Comparison of ENCODE assay signal across 23 cellular contexts in genomic region chr6:41596807-41597206, GRCh38. TPM values are rescaled to one million over a fixed set of nuclear protein-coding genes. Genes with fewer than 3 reads are reported as not detected.
DNase-seq lines count a peak whose midpoint lies in the region; ATAC-seq and TF ChIP-seq lines count a peak whose summit lies in the region.
"Had no signal": no experiment of that assay in that cellular context is flagged by ENCODE, and none has a peak within 500 bp of the region (broad histone marks: within the 10 kb centered on the region; RNA-seq: fewer than 3 reads in every experiment).

No MANE protein-coding gene starts in this region.

- H3K79me2 ChIP-seq in Loucy (ENCODE audit: insufficient read depth, low read length) = peaks cover 32% of the 10 kb centered on the region

- no peak for ATAC-seq in right lobe of liver
- ATAC-seq in effector memory CD8-positive, alpha-beta T cell (replicated peaks) = no peak
- ATAC-seq: Right ventricle myocardium inferior had no signal

- no peaks in the 10 kb centered on the region for H3K27me3 Mint-ChIP-seq in activated T-cell treated with anti-CD3 and anti-CD28 coated beads, Interleukin-2, amount 50 U/mL, for 24 hours
- no peaks in the 10 kb centered on the region for H3K27me3 Mint-ChIP-seq in progenitor cell of endocrine pancreas
- no peaks in the 10 kb centered on the region for H3K27me3 Mint-ChIP-seq in effector memory CD8-positive, alpha-beta T cell

- no peaks in the 10 kb centered on the region for H3K9me3 ChIP-seq in Loucy (ENCODE audit: insufficient read depth, low read depth, low read length)
- H3K9me3 ChIP-seq in right lobe of liver = no peaks in the 10 kb centered on the region
- H3K9me3 ChIP-seq in adrenal gland (replicated peaks in 1 of 3) = no peaks in the 10 kb centered on the region
- H3K9me3 ChIP-seq: BE2C had no signal

- H4K20me1 ChIP-seq in Loucy (ENCODE audit: insufficient read depth, low read length, poor library complexity, severe bottlenecking) = no peaks in the 10 kb centered on the region

- H3K9me2 ChIP-seq in Loucy (replicated peaks; ENCODE audit: low read depth, low read length) = no peaks in the 10 kb centered on the region

- peaks cover 6% of the 10 kb centered on the region; the same call in 1 of the 2 replicates for H3F3A ChIP-seq in Loucy (ENCODE audit: low read depth)

- 92% methylated on average over 2 of the region's 11 CpGs for WGBS in right lobe of liver (ENCODE audit: insufficient coverage, low coverage, low lambda C conversion rate, missing lambda C conversion rate)
- WGBS in adrenal gland, 4 donors = 90 to 95% (median 91%) methylated on average over 6 to 11 of the region's 11 CpGs

- H3K4me3 Mint-ChIP-seq in activated T-cell treated with anti-CD3 and anti-CD28 coated beads, Interleukin-2, amount 50 U/mL, for 24 hours = no peak overlapping the region
- no peak overlapping the region for H3K4me3 Mint-ChIP-seq in progenitor cell of endocrine pancreas (ENCODE audit: low read depth)
- no peak overlapping the region for H3K4me3 Mint-ChIP-seq in effector memory CD8-positive, alpha-beta T cell

- no peak overlapping the region for H3K27ac Mint-ChIP-seq in activated T-cell treated with anti-CD3 and anti-CD28 coated beads, Interleukin-2, amount 50 U/mL, for 24 hours
- H3K27ac Mint-ChIP-seq in progenitor cell of endocrine pancreas = peak overlapping the region; percentile 57
- no peak overlapping the region for H3K27ac Mint-ChIP-seq in effector memory CD8-positive, alpha-beta T cell

- peak overlapping the region; percentile 99 for H3K9ac ChIP-seq in Loucy (ENCODE audit: low read depth, low read length, poor library complexity, severe bottlenecking)
- H3K9ac ChIP-seq: GM23248 had no signal

- H3K27me3 ChIP-seq in Loucy (ENCODE audit: insufficient read depth, low read length, poor library complexity, severe bottlenecking) (no peaks in the 10 kb centered on the region), right lobe of liver (no peaks in the 10 kb centered on the region), adrenal gland (no peaks in the 10 kb centered on the region)
- H3K27me3 ChIP-seq: BE2C had no signal

- H3K4me1 ChIP-seq in Loucy (ENCODE audit: insufficient read depth, low read length, poor library complexity, severe bottlenecking) = peaks cover 52% of the 10 kb centered on the region
- H3K4me1 ChIP-seq in right lobe of liver = no peaks in the 10 kb centered on the region
- no peaks in the 10 kb centered on the region for H3K4me1 ChIP-seq in adrenal gland (replicated peaks in 1 of 2)
- H3K4me1 ChIP-seq: BE2C had no signal

- H3K9me3 Mint-ChIP-seq in activated T-cell treated with anti-CD3 and anti-CD28 coated beads, Interleukin-2, amount 50 U/mL, for 24 hours = no peaks in the 10 kb centered on the region
- H3K9me3 Mint-ChIP-seq in progenitor cell of endocrine pancreas (ENCODE audit: low read depth) = no peaks in the 10 kb centered on the region
- no peaks in the 10 kb centered on the region for H3K9me3 Mint-ChIP-seq in effector memory CD8-positive, alpha-beta T cell

- TF ChIP-seq POLR2A in right lobe of liver (IDR thresholded peaks at IDR 0.05) = no peak
- TF ChIP-seq POLR2A in adrenal gland (IDR thresholded peaks at IDR 0.05) = no peak

- peaks cover 33% of the 10 kb centered on the region for H3K36me3 Mint-ChIP-seq in activated T-cell treated with anti-CD3 and anti-CD28 coated beads, Interleukin-2, amount 50 U/mL, for 24 hours (ENCODE audit: low read depth)
- peaks cover 24% of the 10 kb centered on the region for H3K36me3 Mint-ChIP-seq in progenitor cell of endocrine pancreas (ENCODE audit: insufficient read depth)
- peaks cover 21% of the 10 kb centered on the region for H3K36me3 Mint-ChIP-seq in effector memory CD8-positive, alpha-beta T cell (ENCODE audit: insufficient read depth)

- H3K4me3 ChIP-seq in Loucy (ENCODE audit: low read length, poor library complexity, severe bottlenecking) (peak overlapping the region; percentile 29), right lobe of liver (no peak overlapping the region), adrenal gland (no peak overlapping the region)
- H3K4me3 ChIP-seq: GM23248 had no signal

- H3K27ac ChIP-seq in right lobe of liver = no peak overlapping the region
- H3K27ac ChIP-seq in adrenal gland = no peak overlapping the region
- H3K27ac ChIP-seq: GM23248 had no signal

- peaks cover 1% of the 10 kb centered on the region for H3K4me1 Mint-ChIP-seq in activated T-cell treated with anti-CD3 and anti-CD28 coated beads, Interleukin-2, amount 50 U/mL, for 24 hours (ENCODE audit: low read depth)
- peaks cover under 1% of the 10 kb centered on the region for H3K4me1 Mint-ChIP-seq in progenitor cell of endocrine pancreas (ENCODE audit: low read depth)
- H3K4me1 Mint-ChIP-seq in effector memory CD8-positive, alpha-beta T cell (ENCODE audit: low read depth in 2 of 2) = peaks cover 0 to 5% of the 10 kb centered on the region in 2 donors

- no peak overlapping the region for H2AFZ ChIP-seq in Loucy (ENCODE audit: low read length)
- H2AFZ ChIP-seq: GM23248 had no signal

- peak; percentile 7 for DNase-seq in activated T-cell treated with anti-CD3 and anti-CD28 coated beads, Interleukin-2, amount 50 U/mL, for 24 hours
- no peak for DNase-seq in activated T-cell treated with anti-CD3 and anti-CD28 coated beads, Interleukin-2, amount 50 U/mL, for 48 hours
- DNase-seq in right lobe of liver = peak in 2 of 3 donors; percentile 1 to 32
- no peak for DNase-seq in progenitor cell of endocrine pancreas (ENCODE audit: low spot score, unreplicated experiment)
- no peak for DNase-seq in NCI-H1105 (lab: John Stamatoyannopoulos, UW)
- DNase-seq in effector memory CD8-positive, alpha-beta T cell = no peak
- no peak for DNase-seq in adrenal gland
- DNase-seq: 8988T, ACHN, DMS153, DND-41, GM23248, H7, Karpas-422, NCI-H1092 treated with DMSO at 0.1 percent for 48 hours, NCI-H1436 treated with DMSO at 0.1 percent for 48 hours, NCI-H187 treated with DMSO at 0.1 percent for 48 hours, NCI-H2107, NCI-H524, NCI-H748 treated with DMSO at 0.1 percent for 48 hours had no signal

- TF ChIP-seq CTCF in Loucy (conservative IDR thresholded peaks at IDR 0.05; ENCODE audit: low read length) (no peak), right lobe of liver (IDR thresholded peaks at IDR 0.05) (no peak), progenitor cell of endocrine pancreas (IDR thresholded peaks at IDR 0.05; ENCODE audit: unreplicated experiment) (no peak), adrenal gland (IDR thresholded peaks at IDR 0.05) (no peak)

- H3K36me3 ChIP-seq in Loucy (ENCODE audit: insufficient read depth, low read length) = peaks cover 11% of the 10 kb centered on the region; the same call in 1 of the 2 replicates
- peaks cover 0 to 23% (median 0%) of the 10 kb centered on the region in 4 donors for H3K36me3 ChIP-seq in right lobe of liver
- H3K36me3 ChIP-seq in adrenal gland (replicated peaks in 1 of 2) = peaks cover 0 to 5% of the 10 kb centered on the region in 2 donors
- H3K36me3 ChIP-seq: BE2C had no signal

- peak overlapping the region; percentile 78 for H3K4me2 ChIP-seq in Loucy (ENCODE audit: low read depth, low read length, poor library complexity, severe bottlenecking)

- intact Hi-C loops in right lobe of liver (cut with DNase I) = loop anchor here in 1 of 2 donors (10.0 kb wide), 1 partner anchor 172 kb away; no protein-coding TSS in a partner anchor
- intact Hi-C loops in adrenal gland (cut with DNase I) = no loop called here

RNA-seq across cellular contexts. Expression of gene MDFI, which starts 41.5 kb away (rescaled TPM):
- 1 to 10 TPM in 2 of 6 experiments, under 1 TPM in 1, not detected in 3; 0.29 to 2.4 (median 1.1) TPM for total RNA-seq in right lobe of liver
- 48.3 and 59.4 TPM in 2 replicates for total RNA-seq in progenitor cell of endocrine pancreas
- total RNA-seq in adrenal gland = 10 to 100 TPM in 4 of 8 donors, 1 to 10 TPM in 4; 5.1 to 26.6 (median 9.7) TPM
- polyA plus RNA-seq in adrenal gland = 10 to 100 TPM in 2 of 3 donors, under 1 TPM in 1; 0.44 to 12.8 (median 12.6) TPM
- total RNA-seq: GM23248 had no signal
- polyA plus RNA-seq: GM23248 had no signal

RNA-seq across cellular contexts. Expression of gene FOXP4, which starts 50.6 kb away (rescaled TPM):
- total RNA-seq in right lobe of liver (10 to 100 TPM; 12.6 to 19.2 (median 14.9) TPM), progenitor cell of endocrine pancreas (124 and 137 TPM in 2 replicates), adrenal gland (10 to 100 TPM in 5 of 8 donors, 1 to 10 TPM in 3; 6.8 to 17.3 (median 13.2) TPM)
- polyA plus RNA-seq in adrenal gland = 10 to 100 TPM in 2 of 3 donors, 1 to 10 TPM in 1; 3.7 to 18.2 (median 10.0) TPM

Comparison
In these comparisons a context has a peak if more than half of its experiments do, and no peak if none do; other contexts are left out.
1. DNase-seq: peak in activated T-cell treated with anti-CD3 and anti-CD28 coated beads, Interleukin-2, amount 50 U/mL, for 24 hours (single experiment) and right lobe of liver (2 of 3); none in activated T-cell treated with anti-CD3 and anti-CD28 coated beads, Interleukin-2, amount 50 U/mL, for 48 hours (0 of 2), progenitor cell of endocrine pancreas (single experiment), NCI-H1105 (single experiment), effector memory CD8-positive, alpha-beta T cell (0 of 3) and adrenal gland (0 of 7).